In genomic region chr10:58299580-58299979, GRCh38 we compare ENCODE assay signal across 8 cellular contexts. TPM values are rescaled to one million over a fixed set of nuclear protein-coding genes. Genes with fewer than 3 reads are reported as not detected.
DNase-seq lines count a peak whose midpoint lies in the region; ATAC-seq and TF ChIP-seq lines count a peak whose summit lies in the region.

No MANE protein-coding gene starts in this region.

- peak; percentile 87 for TF ChIP-seq CTCF in cardiac muscle cell (IDR thresholded peaks at IDR 0.05; ENCODE audit: low read depth, low read length)

- H3K9me3 ChIP-seq in cardiac muscle cell (ENCODE audit: low read depth) = no peaks in the 10 kb centered on the region

- H3K27ac ChIP-seq in cardiac muscle cell = no peak overlapping the region

- ATAC-seq in GM21367 (IDR thresholded peaks at IDR 0.05; ENCODE audit: unreplicated experiment) = peak; percentile 95

- in situ Hi-C loops in SK-MEL-5 (cut with HindIII; ENCODE audit: low pct_unique_long_range_greater_than_20kb, low sequenced_read_pairs) = no loop called here

- no peak overlapping the region for H3K4me3 Mint-ChIP-seq in activated naive CD4-positive, alpha-beta T cell treated with anti-CD3 and anti-CD28 coated beads for 36 hours

- H3K36me3 Mint-ChIP-seq in activated naive CD4-positive, alpha-beta T cell treated with anti-CD3 and anti-CD28 coated beads for 36 hours (ENCODE audit: low read depth) = no peaks in the 10 kb centered on the region

- H3K27me3 ChIP-seq in cardiac muscle cell = no peaks in the 10 kb centered on the region

- CTCF ChIA-PET in activated naive CD4-positive, alpha-beta T cell treated with anti-CD3 and anti-CD28 coated beads for 36 hours (lab: Charles Lee) = interaction anchor here (0.6 to 3.6 kb wide), 24 partner anchors 9 to 339 kb away, joined by 3 to 36 read pairs (median 4); partner anchors contain the start of gene TFAM

- no peaks in the 10 kb centered on the region for H3K9me3 Mint-ChIP-seq in activated naive CD4-positive, alpha-beta T cell treated with anti-CD3 and anti-CD28 coated beads for 36 hours

- no peaks in the 10 kb centered on the region for H3K4me1 ChIP-seq in cardiac muscle cell (ENCODE audit: low read depth)

- intact Hi-C loops in activated naive CD4-positive, alpha-beta T cell treated with anti-CD3 and anti-CD28 coated beads for 36 hours (cut with micrococcal nuclease) = loop anchor here (1.0 to 10.0 kb wide), 5 partner anchors 35 to 1325 kb away; partner anchors contain the start of genes TFAM and UBE2D1

- H3K4me3 ChIP-seq in cardiac muscle cell = no peak overlapping the region

- H3K27me3 Mint-ChIP-seq in activated naive CD4-positive, alpha-beta T cell treated with anti-CD3 and anti-CD28 coated beads for 36 hours (ENCODE audit: low read depth) = peaks cover 5% of the 10 kb centered on the region

- peak; percentile 48 for DNase-seq in Daoy (ENCODE audit: low read depth)
- peak; percentile 82 for DNase-seq in HT-29 (ENCODE audit: low spot score)
- DNase-seq in SK-MEL-5 (ENCODE audit: low read depth, low spot score) = peak; percentile 69
- peak; percentile 78 for DNase-seq in activated naive CD4-positive, alpha-beta T cell treated with anti-CD3 and anti-CD28 coated beads for 36 hours
- DNase-seq in cardiac muscle cell (ENCODE audit: low read depth in 1 of 2, low spot score in 1 of 2) = peak; percentile 72
- DNase-seq in retina = peak; percentile 34
- no peak for DNase-seq in mesenteric fat pad (ENCODE audit: low spot score)

- H3K4me1 Mint-ChIP-seq in activated naive CD4-positive, alpha-beta T cell treated with anti-CD3 and anti-CD28 coated beads for 36 hours (ENCODE audit: low read depth) = no peaks in the 10 kb centered on the region

- no peaks in the 10 kb centered on the region for H3K36me3 ChIP-seq in cardiac muscle cell

- H3K27ac Mint-ChIP-seq in activated naive CD4-positive, alpha-beta T cell treated with anti-CD3 and anti-CD28 coated beads for 36 hours = no peak overlapping the region

RNA-seq across cellular contexts. Expression of gene CISD1, which starts 30.6 kb away (rescaled TPM):
- total RNA-seq in Daoy (2014; rRNA removed; shearing (Covaris generic)) = 32.7 and 42.6 TPM in 2 replicates
- total RNA-seq in HT-29 (2014; rRNA removed; shearing (Covaris generic)) = 7.5 and 11.8 TPM in 2 replicates
- 41.5 and 43.6 TPM in 2 replicates for total RNA-seq in SK-MEL-5 (2014; rRNA removed; shearing (Covaris generic))
- polyA plus RNA-seq in SK-MEL-5 (2015; cell fraction: cytosol; rRNA removed) = 20.9 and 23.9 TPM in 2 replicates
- polyA plus RNA-seq in SK-MEL-5 (2015; cell fraction: nucleus; rRNA removed) = 6.3 and 8.4 TPM in 2 replicates
- total RNA-seq in activated naive CD4-positive, alpha-beta T cell treated with anti-CD3 and anti-CD28 coated beads for 36 hours = 10 to 100 TPM; 52.7 to 55.0 TPM
- total RNA-seq in cardiac muscle cell (31.7 and 40.8 TPM in 2 replicates), mesenteric fat pad (23.2 TPM)
- 197 and 212 TPM in 2 replicates for polyA plus RNA-seq in cardiac muscle cell

RNA-seq across cellular contexts. Expression of gene IPMK, which starts 31.9 kb away (rescaled TPM):
- 3.0 and 3.9 TPM in 2 replicates for total RNA-seq in Daoy (2014; rRNA removed; shearing (Covaris generic))
- total RNA-seq in HT-29 (2014; rRNA removed; shearing (Covaris generic)) = 3.6 and 5.0 TPM in 2 replicates
- 4.4 and 5.1 TPM in 2 replicates for total RNA-seq in SK-MEL-5 (2014; rRNA removed; shearing (Covaris generic))
- 2.2 and 2.3 TPM in 2 replicates for polyA plus RNA-seq in SK-MEL-5 (2015; cell fraction: cytosol; rRNA removed)
- polyA plus RNA-seq in SK-MEL-5 (2015; cell fraction: nucleus; rRNA removed) = 2.2 TPM in 2 replicates
- total RNA-seq in activated naive CD4-positive, alpha-beta T cell treated with anti-CD3 and anti-CD28 coated beads for 36 hours = 1 to 10 TPM; 5.6 TPM
- total RNA-seq in cardiac muscle cell (3.9 and 4.9 TPM in 2 replicates), mesenteric fat pad (5.7 TPM)
- 2.3 and 4.4 TPM in 2 replicates for polyA plus RNA-seq in cardiac muscle cell

RNA-seq across cellular contexts. Expression of gene UBE2D1, which starts 35.2 kb away (rescaled TPM):
- 11.7 and 15.5 TPM in 2 replicates for total RNA-seq in Daoy (2014; rRNA removed; shearing (Covaris generic))
- 2.3 and 2.7 TPM in 2 replicates for total RNA-seq in HT-29 (2014; rRNA removed; shearing (Covaris generic))
- 13.1 and 13.8 TPM in 2 replicates for total RNA-seq in SK-MEL-5 (2014; rRNA removed; shearing (Covaris generic))
- polyA plus RNA-seq in SK-MEL-5 (2015; cell fraction: cytosol; rRNA removed) = 13.1 and 16.3 TPM in 2 replicates
- 17.2 and 29.7 TPM in 2 replicates for polyA plus RNA-seq in SK-MEL-5 (2015; cell fraction: nucleus; rRNA removed)
- total RNA-seq in activated naive CD4-positive, alpha-beta T cell treated with anti-CD3 and anti-CD28 coated beads for 36 hours = 1 to 10 TPM; 8.7 to 9.3 TPM
- total RNA-seq in cardiac muscle cell (12.6 and 13.5 TPM in 2 replicates), mesenteric fat pad (18.7 TPM)
- 27.4 and 34.9 TPM in 2 replicates for polyA plus RNA-seq in cardiac muscle cell
